8 cellular contexts compared by ENCODE assay signal in genomic region chr1:2821970-2822620, GRCh38. TPM values are rescaled to one million over a fixed set of nuclear protein-coding genes. Genes with fewer than 3 reads are reported as not detected.
DNase-seq lines count a peak whose midpoint lies in the region; ATAC-seq lines count a peak whose summit lies in the region.

No MANE protein-coding gene starts in this region.

- H3K9me3 ChIP-seq in Karpas-422 (ENCODE audit: low read length), result no peaks in the 10 kb centered on the region

- no peaks in the 10 kb centered on the region; the same call in 1 of the 2 replicates for H4K20me1 ChIP-seq in Karpas-422 (ENCODE audit: insufficient read depth, low read depth, low read length)

- H3K9me2 ChIP-seq in Karpas-422 (replicated peaks; ENCODE audit: insufficient read depth, low read length), result no peaks in the 10 kb centered on the region

- H3K9ac ChIP-seq in Karpas-422 (ENCODE audit: low read length), result no peak overlapping the region

- DNase-seq in COR-L47 (lab: John Stamatoyannopoulos, UW), result peak; percentile 40
- DNase-seq in Karpas-422, result peak; percentile 62
- peak in 2 of 3 experiments; percentile 7 to 11 for DNase-seq in activated CD8-positive, alpha-beta memory T cell treated with anti-CD3 and anti-CD28 coated beads for 48 hours (ENCODE audit: low read depth in 2 of 3, low spot score in 2 of 3)
- peak; percentile 40 for DNase-seq in hepatic stellate cell (ENCODE audit: low spot score)
- DNase-seq in stimulated activated CD4-positive, alpha-beta T cell treated with anti-CD3 and anti-CD28 coated beads, TNF-alpha, amount 100 ng/mL, for 4 hours (ENCODE audit: low read depth in 3 of 3), result peak in 2 of 3 experiments; percentile 13 to 18
- DNase-seq in amniotic stem cell (lab: John Stamatoyannopoulos, UW), result no peak
- no peak for DNase-seq in NCI-H1436 treated with DMSO at 0.1 percent for 48 hours (lab: John Stamatoyannopoulos, UW)

- ATAC-seq in HG03280 (IDR thresholded peaks at IDR 0.05; ENCODE audit: unreplicated experiment), result no peak

- H3K4me3 ChIP-seq in Karpas-422 (ENCODE audit: low read length), result no peak overlapping the region

- H3K4me2 ChIP-seq in Karpas-422 (ENCODE audit: low read depth, low read length, poor library complexity, severe bottlenecking), result no peak overlapping the region

- H3K4me1 ChIP-seq in Karpas-422 (ENCODE audit: low read length), result no peaks in the 10 kb centered on the region

- no peak overlapping the region for H3K27ac ChIP-seq in Karpas-422 (ENCODE audit: low read length)

- no peak overlapping the region for H2AFZ ChIP-seq in Karpas-422 (ENCODE audit: low read length)

- no peaks in the 10 kb centered on the region for H3K36me3 ChIP-seq in Karpas-422 (ENCODE audit: insufficient read depth, low read length)

- no peaks in the 10 kb centered on the region for H3K79me2 ChIP-seq in Karpas-422 (ENCODE audit: low read length)

- H3K27me3 ChIP-seq in Karpas-422 (ENCODE audit: low read length), result no peaks in the 10 kb centered on the region

RNA-seq across cellular contexts. Expression of gene TTC34, which starts 20.6 kb away (rescaled TPM):
- 0.32 and 1.0 TPM in 2 replicates for total RNA-seq in Karpas-422 (2014; rRNA removed; shearing (Covaris generic); ENCODE audit: low replicate concordance)

Comparison
In these comparisons a context has a peak if more than half of its experiments do, and no peak if none do; other contexts are left out.
1. DNase-seq: peak in COR-L47 (single experiment), Karpas-422 (single experiment), activated CD8-positive, alpha-beta memory T cell treated with anti-CD3 and anti-CD28 coated beads for 48 hours (2 of 3), hepatic stellate cell (single experiment) and stimulated activated CD4-positive, alpha-beta T cell treated with anti-CD3 and anti-CD28 coated beads, TNF-alpha, amount 100 ng/mL, for 4 hours (2 of 3); none in amniotic stem cell (single experiment) and NCI-H1436 treated with DMSO at 0.1 percent for 48 hours (single experiment).